In the genomic region with DNA sequence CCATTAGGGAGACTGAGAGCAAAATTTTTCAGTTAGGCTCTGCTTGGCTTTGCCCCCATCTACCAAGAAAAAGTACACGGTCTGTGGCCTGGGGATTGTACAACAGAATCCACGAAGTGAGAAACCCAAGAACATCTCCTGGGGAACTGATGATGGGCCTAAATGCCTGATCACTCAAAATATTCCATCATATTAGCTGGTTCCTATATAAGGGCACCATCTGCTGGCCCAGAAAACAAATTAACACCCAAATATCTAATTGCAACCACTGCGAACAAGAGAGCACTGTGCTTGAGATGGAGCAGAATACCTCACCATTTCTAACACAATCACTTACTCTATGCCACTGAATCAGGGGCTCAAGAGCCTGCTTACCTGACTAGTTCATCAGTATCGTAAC, we compare ENCODE assay signal across 20 cellular contexts.
DNase-seq lines count a peak whose midpoint lies in the region; ATAC-seq, FAIRE-seq and TF ChIP-seq lines count a peak whose summit lies in the region.
"Had no signal": no experiment of that assay in that cellular context is flagged by ENCODE, and none has a peak within 500 bp of the region (broad histone marks: within the 10 kb centered on the region; RNA-seq: fewer than 3 reads in every experiment).

No MANE protein-coding gene starts in this region.

- no peak overlapping the region for H3K4me3 Mint-ChIP-seq in activated CD4-positive, alpha-beta T cell treated with anti-CD3 and anti-CD28 coated beads for 36 hours
- H3K4me3 Mint-ChIP-seq in CD4-positive, alpha-beta T cell, result no peak overlapping the region
- H3K4me3 Mint-ChIP-seq: dendritic cell treated with granulocyte-macrophage colony-stimulating factor and Interleukin-4, amounts not matched to agents 40 ng/mL and 50 ng/mL, for 4 days; IgD-negative memory B cell had no signal

- H3K4me1 Mint-ChIP-seq in activated CD4-positive, alpha-beta T cell treated with anti-CD3 and anti-CD28 coated beads for 36 hours, result peaks cover 27% of the 10 kb centered on the region
- H3K4me1 Mint-ChIP-seq in CD4-positive, alpha-beta T cell (ENCODE audit: low read depth), result peaks cover 37% of the 10 kb centered on the region
- H3K4me1 Mint-ChIP-seq: IgD-negative memory B cell had no signal

- H3K27ac Mint-ChIP-seq in activated CD4-positive, alpha-beta T cell treated with anti-CD3 and anti-CD28 coated beads for 36 hours, result peak overlapping the region; percentile 51
- H3K27ac Mint-ChIP-seq in CD4-positive, alpha-beta T cell, result peak overlapping the region; percentile 78
- H3K27ac Mint-ChIP-seq: dendritic cell treated with granulocyte-macrophage colony-stimulating factor and Interleukin-4, amounts not matched to agents 40 ng/mL and 50 ng/mL, for 4 days; IgD-negative memory B cell had no signal

- no peak for DNase-seq in activated CD4-positive, alpha-beta T cell treated with anti-CD3 and anti-CD28 coated beads for 36 hours
- DNase-seq in activated CD4-positive, alpha-beta T cell treated with anti-CD3 and anti-CD28 coated beads for 4 hours, result no peak
- no peak for DNase-seq in CD4-positive, alpha-beta T cell
- peak; percentile 0 for DNase-seq in bronchial epithelial cell (ENCODE audit: low read depth)
- no peak for DNase-seq in AG08396 (ENCODE audit: low spot score)
- DNase-seq in amniotic stem cell (lab: John Stamatoyannopoulos, UW), result no peak
- DNase-seq: activated CD8-positive, alpha-beta memory T cell treated with anti-CD3 and anti-CD28 coated beads, Interleukin-2, amount 50 U/mL, for 4 hours; brain microvascular endothelial cell; left lung; NCI-H1092; NCI-H82; ovary; sigmoid colon; uterus had no signal

- no peaks in the 10 kb centered on the region for H3K36me3 Mint-ChIP-seq in activated CD4-positive, alpha-beta T cell treated with anti-CD3 and anti-CD28 coated beads for 36 hours (ENCODE audit: low read depth)
- H3K36me3 Mint-ChIP-seq in CD4-positive, alpha-beta T cell (ENCODE audit: low read depth), result peaks cover 6% of the 10 kb centered on the region
- H3K36me3 Mint-ChIP-seq: activated naive CD4-positive, alpha-beta T cell treated with anti-CD3 and anti-CD28 coated beads, Interleukin-2, amount 50 U/mL, for 72 hours; IgD-negative memory B cell had no signal

- intact Hi-C loops in activated CD4-positive, alpha-beta T cell treated with anti-CD3 and anti-CD28 coated beads for 36 hours (cut with DNase I, micrococcal nuclease), result no loop called here
- intact Hi-C loops in CD4-positive, alpha-beta T cell (cut with DNase I, micrococcal nuclease), result loop anchor here (5.0 to 10.0 kb wide), 4 partner anchors 78 to 683 kb away; partner anchors contain the start of gene EIF1AY (in 2 of the 2)

- no peaks in the 10 kb centered on the region for H3K9me3 Mint-ChIP-seq in activated CD4-positive, alpha-beta T cell treated with anti-CD3 and anti-CD28 coated beads for 36 hours (ENCODE audit: low read depth)
- no peaks in the 10 kb centered on the region for H3K9me3 Mint-ChIP-seq in CD4-positive, alpha-beta T cell
- H3K9me3 Mint-ChIP-seq: activated naive CD4-positive, alpha-beta T cell treated with anti-CD3 and anti-CD28 coated beads, Interleukin-2, amount 50 U/mL, for 72 hours; dendritic cell treated with granulocyte-macrophage colony-stimulating factor and Interleukin-4, amounts not matched to agents 40 ng/mL and 50 ng/mL, for 4 days; IgD-negative memory B cell had no signal

- H3K27me3 Mint-ChIP-seq in activated CD4-positive, alpha-beta T cell treated with anti-CD3 and anti-CD28 coated beads for 36 hours, result no peaks in the 10 kb centered on the region
- no peaks in the 10 kb centered on the region for H3K27me3 Mint-ChIP-seq in CD4-positive, alpha-beta T cell
- H3K27me3 Mint-ChIP-seq: dendritic cell treated with granulocyte-macrophage colony-stimulating factor and Interleukin-4, amounts not matched to agents 40 ng/mL and 50 ng/mL, for 4 days; IgD-negative memory B cell had no signal

- FAIRE-seq in bronchial epithelial cell (lab: Jason Lieb, UNC), result no peak

- no peaks in the 10 kb centered on the region for H3K36me3 ChIP-seq in bronchial epithelial cell (ENCODE audit: control insufficient read depth, insufficient read depth, low read length)
- H3K36me3 ChIP-seq: brain microvascular endothelial cell, gastroesophageal sphincter, left lung, ovary, sigmoid colon, uterus had no signal

- no peak overlapping the region for H3K27ac ChIP-seq in CD4-positive, alpha-beta T cell (ENCODE audit: low read depth, low read length)
- H3K27ac ChIP-seq: brain microvascular endothelial cell, gastroesophageal sphincter, left lung, ovary, sigmoid colon, uterus had no signal

- peak; percentile 28 for TF ChIP-seq CTCF in CD4-positive, alpha-beta T cell (IDR thresholded peaks at IDR 0.05)
- TF ChIP-seq CTCF in LNCAP (IDR thresholded peaks at IDR 0.05) (0 out of 2 replicates have a peak, but pooled peaks have one; percentile 24), bronchial epithelial cell (IDR thresholded peaks at IDR 0.05; ENCODE audit: insufficient read depth, low read length, severe bottlenecking) (no peak)

- no peak overlapping the region for H3K4me3 ChIP-seq in bronchial epithelial cell (ENCODE audit: low read depth, low read length)
- H3K4me3 ChIP-seq: gastroesophageal sphincter, left lung, ovary, sigmoid colon, uterus had no signal

- no peaks in the 10 kb centered on the region for H3K9me3 ChIP-seq in CD4-positive, alpha-beta T cell (ENCODE audit: control insufficient read depth, low read length)
- H3K9me3 ChIP-seq: gastroesophageal sphincter, left lung, ovary, sigmoid colon, uterus had no signal

- H3K27me3 ChIP-seq in CD4-positive, alpha-beta T cell (ENCODE audit: control insufficient read depth, insufficient read depth, low read length), result no peaks in the 10 kb centered on the region
- no peaks in the 10 kb centered on the region for H3K27me3 ChIP-seq in bronchial epithelial cell (ENCODE audit: control insufficient read depth, insufficient read depth, low read length)
- H3K27me3 ChIP-seq: brain microvascular endothelial cell, gastroesophageal sphincter, left lung, ovary, sigmoid colon, uterus had no signal

- peak; percentile 10 for ATAC-seq in activated CD4-positive, alpha-beta T cell treated with anti-CD3 and anti-CD28 coated beads for 36 hours
- peak; percentile 39 for ATAC-seq in CD4-positive, alpha-beta T cell (ENCODE audit: poor library complexity)
- ATAC-seq in HG02852 (IDR thresholded peaks at IDR 0.05; ENCODE audit: unreplicated experiment), result no peak
- ATAC-seq: gastroesophageal sphincter, left lung had no signal

- POLR2A ChIA-PET in activated CD4-positive, alpha-beta T cell treated with anti-CD3 and anti-CD28 coated beads for 36 hours (lab: Charles Lee), result interaction anchor here (1.0 kb wide), 1 partner anchor 10 kb away, joined by 3 read pairs; no protein-coding TSS in a partner anchor
- POLR2A ChIA-PET in CD4-positive, alpha-beta T cell (lab: Charles Lee), result interaction anchor here (0.9 to 1.6 kb wide), 6 partner anchors 11 to 119 kb away, joined by 3 to 6 read pairs (median 4); no protein-coding TSS in a partner anchor

- CTCF ChIA-PET in activated CD4-positive, alpha-beta T cell treated with anti-CD3 and anti-CD28 coated beads for 36 hours (lab: Charles Lee), result interaction anchor here (0.7 kb wide), 1 partner anchor 618 kb away, joined by 3 read pairs; no protein-coding TSS in a partner anchor
- CTCF ChIA-PET in CD4-positive, alpha-beta T cell (lab: Charles Lee), result no interaction called here

Comparison
In these comparisons a context has a peak if more than half of its experiments do, and no peak if none do; other contexts are left out.
1. intact Hi-C loops: an anchor here in CD4-positive, alpha-beta T cell (5.0 to 10.0 kb wide); none called in activated CD4-positive, alpha-beta T cell treated with anti-CD3 and anti-CD28 coated beads for 36 hours.